Comparison of ENCODE assay signal across 1 cellular context in genomic region chr12:94151577-94151976, GRCh38.
A peak's percentile ranks its signal among the peaks of the same experiment; 100 is the strongest.
TF ChIP-seq lines count a peak whose summit lies in the region.

No MANE protein-coding gene starts in this region.

TF ChIP-seq in HepG2, 621 proteins besides CTCF, POLR2A, EP300 and RAD21 (continued from another document):
- no peak for TF ChIP-seq ZNF414 (CRISPR knock-in tag; IDR thresholded peaks at IDR 0.05)
- no peak for TF ChIP-seq ZNF766 (CRISPR knock-in tag; IDR thresholded peaks at IDR 0.05; ENCODE audit: borderline replicate concordance)
- TF ChIP-seq PRMT3 (CRISPR knock-in tag; IDR thresholded peaks at IDR 0.05; ENCODE audit: borderline replicate concordance, low read depth): no peak
- peak; percentile 43; the same call in 1 of the 2 replicates for TF ChIP-seq ATF2 (CRISPR knock-in tag; IDR thresholded peaks at IDR 0.05)
- TF ChIP-seq ZNF230 (CRISPR knock-in tag; IDR thresholded peaks at IDR 0.05): no peak
- TF ChIP-seq SNAI1 (CRISPR knock-in tag; IDR thresholded peaks at IDR 0.05; ENCODE audit: borderline replicate concordance): no peak
- TF ChIP-seq MYC (CRISPR knock-in tag; IDR thresholded peaks at IDR 0.05; ENCODE audit: borderline replicate concordance): no peak; the same call in 1 of the 2 replicates
- no peak for TF ChIP-seq ZBTB1 (CRISPR knock-in tag; IDR thresholded peaks at IDR 0.05; ENCODE audit: borderline replicate concordance)
- no peak for TF ChIP-seq KLF9 (CRISPR knock-in tag; IDR thresholded peaks at IDR 0.05; ENCODE audit: low read depth)
- no peak for TF ChIP-seq THYN1 (CRISPR knock-in tag; IDR thresholded peaks at IDR 0.05; ENCODE audit: borderline replicate concordance, low read depth)
- peak; percentile 30; the same call in 1 of the 2 replicates for TF ChIP-seq MAX (IDR thresholded peaks at IDR 0.05)
- no peak for TF ChIP-seq EED (CRISPR knock-in tag; IDR thresholded peaks at IDR 0.05)
- no peak for TF ChIP-seq NFE2L1 (CRISPR knock-in tag; IDR thresholded peaks at IDR 0.05; ENCODE audit: borderline replicate concordance)
- TF ChIP-seq KDM4B (CRISPR knock-in tag; IDR thresholded peaks at IDR 0.05): no peak
- peak; percentile 52 for TF ChIP-seq ZNF781 (CRISPR knock-in tag; IDR thresholded peaks at IDR 0.05; ENCODE audit: borderline replicate concordance, not compliant biosample characterization)
